ENCODE assay signal across 9 cellular contexts in genomic region chr16:84806256-84806889, GRCh38. TPM values are rescaled to one million over a fixed set of nuclear protein-coding genes. Genes with fewer than 3 reads are reported as not detected.
A peak's percentile ranks its signal among the peaks of the same experiment; 100 is the strongest.
DNase-seq lines count a peak whose midpoint lies in the region; ATAC-seq and TF ChIP-seq lines count a peak whose summit lies in the region.
"Had no signal": no experiment of that assay in that cellular context is flagged by ENCODE, and none has a peak within 500 bp of the region (broad histone marks: within the 10 kb centered on the region; RNA-seq: fewer than 3 reads in every experiment).

No MANE protein-coding gene starts in this region.

- peak overlapping the region; percentile 67 for H3K4me3 Mint-ChIP-seq in chondrocyte (ENCODE audit: unreplicated experiment)

- no peak overlapping the region for H3K23ac ChIP-seq in neuronal stem cell (ENCODE audit: low read depth, low read length, poor library complexity)

- no peak overlapping the region for H3K9ac ChIP-seq in neuronal stem cell (ENCODE audit: low read depth, low read length, poor library complexity)

- WGBS in neuronal stem cell (ENCODE audit: extremely low coverage in 2 of 2, insufficient read length in 2 of 2, insufficient replicate concordance in 1 of 2), 2 donors, result no CpG with 5 or more reads among the region's 26 CpGs

- H3K18ac ChIP-seq in neuronal stem cell (ENCODE audit: low read length), result no peak overlapping the region

- no peak overlapping the region for H2BK12ac ChIP-seq in neuronal stem cell (ENCODE audit: low read length)

- H2AFZ ChIP-seq in neuronal stem cell (ENCODE audit: low read length), result peak overlapping the region; percentile 13

- no peaks in the 10 kb centered on the region for H3K9me3 Mint-ChIP-seq in chondrocyte (ENCODE audit: low read depth)

- peaks cover 0 to 2% of the 10 kb centered on the region in 2 donors for H3K9me3 ChIP-seq in neuronal stem cell (replicated peaks in 1 of 2; ENCODE audit: control insufficient read depth in 2 of 2, insufficient read depth in 1 of 2, low read depth in 1 of 2, low read length in 2 of 2)

- H3K79me1 ChIP-seq in neuronal stem cell (ENCODE audit: low read depth, low read length), result no peaks in the 10 kb centered on the region

- no peaks in the 10 kb centered on the region for H3K36me3 Mint-ChIP-seq in chondrocyte (ENCODE audit: low read depth)

- H3K27ac Mint-ChIP-seq in chondrocyte (ENCODE audit: unreplicated experiment), result peak overlapping the region; percentile 92

- H3K4ac ChIP-seq in neuronal stem cell (ENCODE audit: low read length), result no peak overlapping the region

- no peak overlapping the region for H3K4me3 ChIP-seq in neuronal stem cell (ENCODE audit: low read length in 2 of 2)

- no peak overlapping the region for H2BK5ac ChIP-seq in neuronal stem cell (ENCODE audit: low read length)

- H4K91ac ChIP-seq in neuronal stem cell (ENCODE audit: low read depth, low read length, poor library complexity), result no peak overlapping the region

- peaks cover 0 to 10% (median 0%) of the 10 kb centered on the region in 3 experiments for H3K27me3 ChIP-seq in neuronal stem cell (ENCODE audit: control insufficient read depth in 3 of 3, insufficient read depth in 3 of 3, low read depth in 1 of 3, low read length in 3 of 3)

- H3K4me1 Mint-ChIP-seq in chondrocyte (ENCODE audit: low read depth), result peaks cover 15% of the 10 kb centered on the region

- H2AK5ac ChIP-seq in neuronal stem cell (ENCODE audit: low read depth, low read length), result no peak overlapping the region

- H2BK120ac ChIP-seq in neuronal stem cell (ENCODE audit: low read depth, low read length), result no peak overlapping the region

- TF ChIP-seq CTCF in chondrocyte (IDR thresholded peaks at IDR 0.05), result peak; percentile 32

- no peaks in the 10 kb centered on the region for H3K27me3 Mint-ChIP-seq in chondrocyte (ENCODE audit: low read depth)

- no peak overlapping the region for H4K8ac ChIP-seq in neuronal stem cell (ENCODE audit: low read depth, low read length)

- H3K27ac ChIP-seq in neuronal stem cell (replicated peaks; ENCODE audit: low read length), result no peak overlapping the region
- H3K27ac ChIP-seq: epithelial cell of prostate had no signal

- DNase-seq in EH (ENCODE audit: low read depth), result peak; percentile 97
- peak; percentile 96 for DNase-seq in NOMO-1 treated with DMSO at 0.1 percent for 48 hours (lab: John Stamatoyannopoulos, UW; ENCODE audit: unreplicated experiment)
- DNase-seq in chondrocyte (ENCODE audit: low spot score), result no peak
- DNase-seq in neuronal stem cell (ENCODE audit: low spot score), result no peak
- DNase-seq in NCI-H187 treated with DMSO at 0.1 percent for 48 hours (lab: John Stamatoyannopoulos, UW), result no peak
- no peak for DNase-seq in NK-92 treated with Interleukin-12 subunit alpha and Interleukin-12 subunit beta, amount 100 ng/mL, for 24 hours (lab: John Stamatoyannopoulos, UW)

- H3K4me2 ChIP-seq in neuronal stem cell (ENCODE audit: insufficient read depth, low read length, poor library complexity, severe bottlenecking), result no peak overlapping the region

- H2BK15ac ChIP-seq in neuronal stem cell (ENCODE audit: low read length), result no peak overlapping the region

- H3K4me1 ChIP-seq in neuronal stem cell (ENCODE audit: control insufficient read depth in 2 of 2, insufficient read depth in 1 of 2, low read depth in 1 of 2, low read length in 2 of 2), result no peaks in the 10 kb centered on the region

- no peaks in the 10 kb centered on the region for H3K36me3 ChIP-seq in neuronal stem cell (replicated peaks in 1 of 2; ENCODE audit: control insufficient read depth in 2 of 2, insufficient read depth in 2 of 2, low read length in 2 of 2)

- ATAC-seq in HG03045 (IDR thresholded peaks at IDR 0.05; ENCODE audit: unreplicated experiment), result no peak
- ATAC-seq in HG02759 (IDR thresholded peaks at IDR 0.05; ENCODE audit: unreplicated experiment), result no peak

- H3K14ac ChIP-seq in neuronal stem cell (ENCODE audit: low read length), result no peak overlapping the region

RNA-seq across cellular contexts. Expression of gene CRISPLD2, which starts 13.4 kb away (rescaled TPM):
- 1.7 to 12.1 TPM (median 11.7 TPM) in 3 replicates for total RNA-seq in chondrocyte
- polyA plus RNA-seq in neuronal stem cell (2013, experiment 1 of 2), result 0.14 TPM
- 0.12 TPM for polyA plus RNA-seq in neuronal stem cell (2013, experiment 2 of 2)

Comparison
In these comparisons a context has a peak if more than half of its experiments do, and no peak if none do; other contexts are left out.
1. DNase-seq: peak in EH (single experiment) and NOMO-1 treated with DMSO at 0.1 percent for 48 hours (single experiment); none in chondrocyte (single experiment), neuronal stem cell (single experiment), NCI-H187 treated with DMSO at 0.1 percent for 48 hours (single experiment) and NK-92 treated with Interleukin-12 subunit alpha and Interleukin-12 subunit beta, amount 100 ng/mL, for 24 hours (single experiment).